8 cellular contexts compared by ENCODE assay signal in the genomic region with DNA sequence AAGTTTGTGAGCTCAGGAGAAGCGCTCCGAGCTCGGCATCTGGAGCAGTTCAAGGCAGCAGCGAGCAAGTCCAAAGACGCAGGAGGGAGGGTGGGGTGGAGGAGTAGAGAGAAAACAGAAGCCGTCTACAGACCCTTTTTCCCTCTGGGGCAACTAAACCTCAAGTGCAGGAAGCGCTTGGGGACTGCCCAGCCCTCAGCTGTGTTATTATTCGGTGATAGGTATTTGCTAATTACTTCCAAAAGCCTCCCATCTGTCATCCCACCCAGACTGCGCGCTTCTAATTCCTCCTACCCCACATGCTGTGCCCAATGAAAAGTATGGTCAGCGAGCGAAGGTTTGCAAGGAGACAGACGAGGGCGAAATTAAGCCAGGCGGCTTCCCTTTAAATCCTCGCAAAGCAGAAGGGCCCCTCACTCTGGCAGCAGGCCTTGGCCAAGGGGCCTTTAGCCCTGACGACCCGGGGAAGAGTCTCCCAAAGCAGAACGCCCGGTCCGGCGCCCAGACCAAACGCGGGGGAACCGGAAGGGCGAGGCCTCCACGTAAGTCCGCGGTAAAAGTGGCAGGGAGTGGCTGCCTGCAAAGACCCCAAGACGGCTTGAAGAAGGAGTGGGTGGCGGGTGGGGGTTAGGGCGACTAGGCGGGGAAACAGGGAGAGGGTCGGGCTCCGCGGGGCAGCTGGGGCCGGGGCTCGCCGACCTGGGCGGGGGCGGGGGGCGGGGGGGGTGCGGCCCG. TPM values are rescaled to one million over a fixed set of nuclear protein-coding genes. Genes with fewer than 3 reads are reported as not detected.
DNase-seq lines count a peak whose midpoint lies in the region; ATAC-seq and TF ChIP-seq lines count a peak whose summit lies in the region.

No MANE protein-coding gene starts in this region.

- H3K36me3 Mint-ChIP-seq in activated CD4-positive, alpha-beta memory T cell treated with anti-CD3 and anti-CD28 coated beads for 36 hours, result no peaks in the 10 kb centered on the region
- H3K36me3 Mint-ChIP-seq in activated CD4-positive, alpha-beta memory T cell treated with anti-CD3 and anti-CD28 coated beads, Interleukin-2, amount 10 ng/mL, durations not matched to agents 7 days and 5 days (ENCODE audit: low read depth), result no peaks in the 10 kb centered on the region
- H3K36me3 Mint-ChIP-seq in activated naive CD8-positive, alpha-beta T cell treated with anti-CD3 and anti-CD28 coated beads for 36 hours, result no peaks in the 10 kb centered on the region

- no peak for TF ChIP-seq CTCF in smooth muscle cell (IDR thresholded peaks at IDR 0.05; ENCODE audit: borderline replicate concordance, insufficient read depth, poor library complexity, severe bottlenecking)

- peaks cover 10% of the 10 kb centered on the region for H3K4me1 ChIP-seq in smooth muscle cell (ENCODE audit: low read depth)

- under 1% methylated on average over 40 of the region's 44 CpGs for WGBS in smooth muscle cell (ENCODE audit: low lambda C conversion rate)

- ATAC-seq in GM18520 (IDR thresholded peaks at IDR 0.05; ENCODE audit: unreplicated experiment) (no peak), HG02610 (IDR thresholded peaks at IDR 0.05; ENCODE audit: unreplicated experiment) (no peak), HG02588 (IDR thresholded peaks at IDR 0.05; ENCODE audit: unreplicated experiment) (no peak)

- CTCF ChIA-PET in activated CD4-positive, alpha-beta memory T cell treated with anti-CD3 and anti-CD28 coated beads for 36 hours (lab: Charles Lee), result interaction anchor here (6.3 kb wide), 1 partner anchor 78 kb away, joined by 39 read pairs; no protein-coding TSS in a partner anchor
- CTCF ChIA-PET in activated CD4-positive, alpha-beta memory T cell treated with anti-CD3 and anti-CD28 coated beads, Interleukin-2, amount 10 ng/mL, durations not matched to agents 7 days and 5 days (lab: Charles Lee), result interaction anchor here (0.5 to 5.8 kb wide), 4 partner anchors 13 to 84 kb away, joined by 3 to 55 read pairs (median 5); no protein-coding TSS in a partner anchor

- H4K20me1 ChIP-seq in smooth muscle cell (ENCODE audit: low read depth), result peaks cover 28% of the 10 kb centered on the region

- DNase-seq in activated CD4-positive, alpha-beta memory T cell treated with anti-CD3 and anti-CD28 coated beads for 36 hours, result no peak
- no peak for DNase-seq in activated CD4-positive, alpha-beta memory T cell treated with anti-CD3 and anti-CD28 coated beads, Interleukin-2, amount 10 ng/mL, durations not matched to agents 7 days and 5 days
- no peak for DNase-seq in activated naive CD8-positive, alpha-beta T cell treated with anti-CD3 and anti-CD28 coated beads for 36 hours
- peak; percentile 60 for DNase-seq in smooth muscle cell (lab: John Stamatoyannopoulos, UW; ENCODE audit: unreplicated experiment)

- H3K9ac ChIP-seq in smooth muscle cell (ENCODE audit: low read depth), result peak overlapping the region; percentile 82

- H3K27me3 ChIP-seq in smooth muscle cell (ENCODE audit: low read depth), result no peaks in the 10 kb centered on the region

- peak overlapping the region; percentile 89 for H3K27ac ChIP-seq in smooth muscle cell (ENCODE audit: low read depth)

- no peaks in the 10 kb centered on the region for H3K36me3 ChIP-seq in smooth muscle cell (ENCODE audit: low read depth)

- POLR2A ChIA-PET in activated CD4-positive, alpha-beta memory T cell treated with anti-CD3 and anti-CD28 coated beads for 36 hours (lab: Charles Lee), result interaction anchor here (1.2 kb wide), 1 partner anchor 78 kb away, joined by 3 read pairs; no protein-coding TSS in a partner anchor
- POLR2A ChIA-PET in activated CD4-positive, alpha-beta memory T cell treated with anti-CD3 and anti-CD28 coated beads, Interleukin-2, amount 10 ng/mL, durations not matched to agents 7 days and 5 days (lab: Charles Lee), result no interaction called here

- peaks cover 8% of the 10 kb centered on the region for H3F3A ChIP-seq in smooth muscle cell (ENCODE audit: low read depth)

- intact Hi-C loops in activated CD4-positive, alpha-beta memory T cell treated with anti-CD3 and anti-CD28 coated beads for 36 hours (cut with micrococcal nuclease), result no loop called here

- peaks cover 40% of the 10 kb centered on the region for H3K79me2 ChIP-seq in smooth muscle cell (ENCODE audit: low read depth)

- peak overlapping the region; percentile 83 for H2AFZ ChIP-seq in smooth muscle cell (ENCODE audit: low read depth)

- H3K9me3 ChIP-seq in smooth muscle cell (replicated peaks; ENCODE audit: low read depth), result no peaks in the 10 kb centered on the region

- peaks cover 6% of the 10 kb centered on the region for H3K4me1 Mint-ChIP-seq in activated CD4-positive, alpha-beta memory T cell treated with anti-CD3 and anti-CD28 coated beads for 36 hours (ENCODE audit: low read depth)
- H3K4me1 Mint-ChIP-seq in activated CD4-positive, alpha-beta memory T cell treated with anti-CD3 and anti-CD28 coated beads, Interleukin-2, amount 10 ng/mL, durations not matched to agents 7 days and 5 days, result peaks cover 16% of the 10 kb centered on the region
- H3K4me1 Mint-ChIP-seq in activated naive CD8-positive, alpha-beta T cell treated with anti-CD3 and anti-CD28 coated beads for 36 hours, result peaks cover 34% of the 10 kb centered on the region

- H3K27me3 Mint-ChIP-seq in activated CD4-positive, alpha-beta memory T cell treated with anti-CD3 and anti-CD28 coated beads for 36 hours, result peaks cover 48% of the 10 kb centered on the region
- peaks cover 60% of the 10 kb centered on the region for H3K27me3 Mint-ChIP-seq in activated CD4-positive, alpha-beta memory T cell treated with anti-CD3 and anti-CD28 coated beads, Interleukin-2, amount 10 ng/mL, durations not matched to agents 7 days and 5 days
- H3K27me3 Mint-ChIP-seq in activated naive CD8-positive, alpha-beta T cell treated with anti-CD3 and anti-CD28 coated beads for 36 hours, result peaks cover 16% of the 10 kb centered on the region

- H3K4me3 ChIP-seq in iPS-11a (ENCODE audit: low read depth, low read length), result peak overlapping the region; percentile 33
- H3K4me3 ChIP-seq in smooth muscle cell, result peak overlapping the region; percentile 85

- H3K4me2 ChIP-seq in smooth muscle cell, result peak overlapping the region; percentile 96

- no peak overlapping the region for H3K27ac Mint-ChIP-seq in activated CD4-positive, alpha-beta memory T cell treated with anti-CD3 and anti-CD28 coated beads for 36 hours
- H3K27ac Mint-ChIP-seq in activated CD4-positive, alpha-beta memory T cell treated with anti-CD3 and anti-CD28 coated beads, Interleukin-2, amount 10 ng/mL, durations not matched to agents 7 days and 5 days, result no peak overlapping the region
- peak overlapping the region; percentile 13 for H3K27ac Mint-ChIP-seq in activated naive CD8-positive, alpha-beta T cell treated with anti-CD3 and anti-CD28 coated beads for 36 hours

- no peaks in the 10 kb centered on the region for H3K9me3 Mint-ChIP-seq in activated CD4-positive, alpha-beta memory T cell treated with anti-CD3 and anti-CD28 coated beads for 36 hours
- H3K9me3 Mint-ChIP-seq in activated CD4-positive, alpha-beta memory T cell treated with anti-CD3 and anti-CD28 coated beads, Interleukin-2, amount 10 ng/mL, durations not matched to agents 7 days and 5 days, result no peaks in the 10 kb centered on the region
- H3K9me3 Mint-ChIP-seq in activated naive CD8-positive, alpha-beta T cell treated with anti-CD3 and anti-CD28 coated beads for 36 hours, result no peaks in the 10 kb centered on the region

- peak overlapping the region; percentile 6 for H3K4me3 Mint-ChIP-seq in activated CD4-positive, alpha-beta memory T cell treated with anti-CD3 and anti-CD28 coated beads for 36 hours
- no peak overlapping the region for H3K4me3 Mint-ChIP-seq in activated CD4-positive, alpha-beta memory T cell treated with anti-CD3 and anti-CD28 coated beads, Interleukin-2, amount 10 ng/mL, durations not matched to agents 7 days and 5 days
- H3K4me3 Mint-ChIP-seq in activated naive CD8-positive, alpha-beta T cell treated with anti-CD3 and anti-CD28 coated beads for 36 hours, result peak overlapping the region; percentile 56

RNA-seq across cellular contexts. Expression of gene CD9, which starts 0.5 kb away (rescaled TPM):
- 1 to 10 TPM; 1.5 to 2.3 TPM for total RNA-seq in activated CD4-positive, alpha-beta memory T cell treated with anti-CD3 and anti-CD28 coated beads for 36 hours
- total RNA-seq in activated CD4-positive, alpha-beta memory T cell treated with anti-CD3 and anti-CD28 coated beads, Interleukin-2, amount 10 ng/mL, durations not matched to agents 7 days and 5 days, result 1 to 10 TPM in 1 of 2 experiments, under 1 TPM in 1; 0.90 to 1.0 TPM
- total RNA-seq in activated naive CD8-positive, alpha-beta T cell treated with anti-CD3 and anti-CD28 coated beads for 36 hours, result 10 to 100 TPM; 16.2 to 18.1 TPM
- 153 and 207 TPM in 2 replicates for total RNA-seq in smooth muscle cell
- 144 and 236 TPM in 2 replicates for polyA plus RNA-seq in smooth muscle cell
